ENCODE assay signal across 10 cellular contexts in genomic region chr2:191636235-191636543, GRCh38.
A peak's percentile ranks its signal among the peaks of the same experiment; 100 is the strongest.
DNase-seq lines count a peak whose midpoint lies in the region; ATAC-seq, FAIRE-seq and TF ChIP-seq lines count a peak whose summit lies in the region.
"Had no signal": no experiment of that assay in that cellular context is flagged by ENCODE, and none has a peak within 500 bp of the region (broad histone marks: within the 10 kb centered on the region; RNA-seq: fewer than 3 reads in every experiment).

No MANE protein-coding gene starts in this region.

- peak; percentile 78 for FAIRE-seq in H54 (lab: Jason Lieb, UNC)

- DNase-seq in ACHN (peak; percentile 94), H54 (ENCODE audit: insufficient read length, low spot score) (no peak), T1000 (lab: John Stamatoyannopoulos, UW) (peak; percentile 38), glomerular visceral epithelial cell (ENCODE audit: extremely low spot score) (peak; percentile 86), NCI-H510A (lab: John Stamatoyannopoulos, UW) (no peak)
- DNase-seq: dorsolateral prefrontal cortex; stimulated activated CD4-positive, alpha-beta T cell treated with anti-CD3 and anti-CD28 coated beads, Interleukin-4, amount 100 ng/mL, for 4 hours had no signal

- TF ChIP-seq POLR2A in H54 (IDR thresholded peaks at IDR 0.05; ENCODE audit: low read depth, low read length), result no peak

- in situ Hi-C loops in ACHN (cut with HindIII; ENCODE audit: low pct_ligation_motif_present, low pct_unique_long_range_greater_than_20kb, low sequenced_read_pairs), result no loop called here

- ATAC-seq in activated CD4-positive, CD25-positive, alpha-beta regulatory T cell treated with anti-CD3 and anti-CD28 coated beads, Interleukin-2, amount 50 U/mL, for 24 hours, result no peak
- ATAC-seq in HG02938 (IDR thresholded peaks at IDR 0.05; ENCODE audit: unreplicated experiment) (no peak), GM19452 (IDR thresholded peaks at IDR 0.05; ENCODE audit: unreplicated experiment) (no peak)

Comparison
In these comparisons a context has a peak if more than half of its experiments do, and no peak if none do; other contexts are left out.
1. DNase-seq: peak in ACHN (single experiment), T1000 (single experiment) and glomerular visceral epithelial cell (single experiment); none in H54 (single experiment) and NCI-H510A (single experiment).